Comparison of ENCODE assay signal across 7 cellular contexts in genomic region chr14:49771691-49772090, GRCh38. TPM values are rescaled to one million over a fixed set of nuclear protein-coding genes. Genes with fewer than 3 reads are reported as not detected.
A peak's percentile ranks its signal among the peaks of the same experiment; 100 is the strongest.
DNase-seq lines count a peak whose midpoint lies in the region; ATAC-seq and TF ChIP-seq lines count a peak whose summit lies in the region.
"Not testable (repeated sequence)": the region's sequence is repeated elsewhere in the genome, so short reads cannot be mapped to it uniquely, and the experiment has no call there.

No MANE protein-coding gene starts in this region.

- CTCF ChIA-PET in CD4-positive, alpha-beta T cell (lab: Charles Lee), result interaction anchor here (0.6 to 1.3 kb wide), 5 partner anchors 8 to 341 kb away, joined by 3 to 6 read pairs (median 3); partner anchors contain the start of gene DNAAF2
- CTCF ChIA-PET in T-cell (lab: Charles Lee), result interaction anchor here (0.5 to 4.8 kb wide), 4 partner anchors 20 to 137 kb away, joined by 3 to 49 read pairs (median 4); partner anchors contain the start of gene DNAAF2 (in 1 of the 2)

- H3K36me3 ChIP-seq in DOHH2 (ENCODE audit: control insufficient read depth, low read length) (peaks cover 38% of the 10 kb centered on the region), right lobe of liver (peaks cover 0 to 27% (median 15%) of the 10 kb centered on the region in 4 donors)

- not testable (repeated sequence) for ATAC-seq in CD4-positive, alpha-beta T cell (ENCODE audit: poor library complexity); T-cell (replicated peaks in 1 of 4); activated T-cell treated with anti-CD3 and anti-CD28 coated beads, Interleukin-2, amount 50 U/mL, for 72 hours (replicated peaks in 1 of 2); right lobe of liver

- peaks cover 23% of the 10 kb centered on the region for H3F3A ChIP-seq in DOHH2 (ENCODE audit: control insufficient read depth, insufficient read depth)

- H3K4me1 Mint-ChIP-seq in CD4-positive, alpha-beta T cell (ENCODE audit: low read depth), result peaks cover 58% of the 10 kb centered on the region
- peaks cover 49 to 51% (median 51%) of the 10 kb centered on the region in 3 donors for H3K4me1 Mint-ChIP-seq in T-cell
- peaks cover 31% of the 10 kb centered on the region for H3K4me1 Mint-ChIP-seq in activated T-cell treated with anti-CD3 and anti-CD28 coated beads, Interleukin-2, amount 50 U/mL, for 72 hours (ENCODE audit: low read depth)
- peaks cover 14% of the 10 kb centered on the region for H3K4me1 Mint-ChIP-seq in endothelial cell (ENCODE audit: unreplicated experiment)
- H3K4me1 Mint-ChIP-seq in neural crest cell, result peaks cover 37% of the 10 kb centered on the region

- peaks cover 33% of the 10 kb centered on the region for H3K79me2 ChIP-seq in DOHH2 (ENCODE audit: control insufficient read depth, low read length)

- POLR2A ChIA-PET in CD4-positive, alpha-beta T cell (lab: Charles Lee), result interaction anchor here (0.7 to 1.9 kb wide), 3 partner anchors 23 to 185 kb away, joined by 3 to 8 read pairs (median 5); partner anchors contain the start of gene RPS29
- POLR2A ChIA-PET in T-cell (lab: Charles Lee), result interaction anchor here (0.6 to 1.6 kb wide), 7 partner anchors 10 to 1058 kb away, joined by 3 to 6 read pairs (median 3); no protein-coding TSS in a partner anchor

- peaks cover 49% of the 10 kb centered on the region for H3K4me1 ChIP-seq in DOHH2 (ENCODE audit: control insufficient read depth, low read length)
- H3K4me1 ChIP-seq in right lobe of liver, result peaks cover 0 to 33% (median 16%) of the 10 kb centered on the region in 4 donors

- not testable (repeated sequence) for H4K20me1 ChIP-seq in DOHH2 (ENCODE audit: control insufficient read depth, insufficient read depth, low read depth, low read length)

- H3K27me3 Mint-ChIP-seq in CD4-positive, alpha-beta T cell; T-cell; activated T-cell treated with anti-CD3 and anti-CD28 coated beads, Interleukin-2, amount 50 U/mL, for 72 hours (ENCODE audit: low read depth); neural crest cell (ENCODE audit: low read depth): not testable (repeated sequence)
- H3K27me3 Mint-ChIP-seq in endothelial cell (ENCODE audit: unreplicated experiment), result peaks cover 10% of the 10 kb centered on the region

- H3K27ac Mint-ChIP-seq in CD4-positive, alpha-beta T cell, result peak overlapping the region; percentile 99
- H3K27ac Mint-ChIP-seq in T-cell, result peak overlapping the region; percentile 32 to 62
- H3K27ac Mint-ChIP-seq in activated T-cell treated with anti-CD3 and anti-CD28 coated beads, Interleukin-2, amount 50 U/mL, for 72 hours, result peak overlapping the region; percentile 7
- H3K27ac Mint-ChIP-seq in endothelial cell (ENCODE audit: unreplicated experiment); neural crest cell (ENCODE audit: unreplicated experiment): not testable (repeated sequence)

- H3K36me3 Mint-ChIP-seq in CD4-positive, alpha-beta T cell (ENCODE audit: low read depth), result peaks cover 67% of the 10 kb centered on the region
- H3K36me3 Mint-ChIP-seq in T-cell (peaks cover 23% of the 10 kb centered on the region), endothelial cell (ENCODE audit: low read depth, unreplicated experiment) (peaks cover 11% of the 10 kb centered on the region)
- H3K36me3 Mint-ChIP-seq in activated T-cell treated with anti-CD3 and anti-CD28 coated beads, Interleukin-2, amount 50 U/mL, for 72 hours (ENCODE audit: insufficient read depth in 2 of 2); neural crest cell (ENCODE audit: low read depth): not testable (repeated sequence)

- TF ChIP-seq CTCF in CD4-positive, alpha-beta T cell (IDR thresholded peaks at IDR 0.05); DOHH2 (IDR thresholded peaks at IDR 0.05; ENCODE audit: low read depth, low read length, poor library complexity, severe bottlenecking); endothelial cell (IDR thresholded peaks at IDR 0.05; ENCODE audit: unreplicated experiment); right lobe of liver (IDR thresholded peaks at IDR 0.05); neural crest cell (conservative IDR thresholded peaks at IDR 0.05): not testable (repeated sequence)

- not testable (repeated sequence) for TF ChIP-seq POLR2A in right lobe of liver (IDR thresholded peaks at IDR 0.05)

- H3K27ac ChIP-seq in CD4-positive, alpha-beta T cell (ENCODE audit: low read depth, low read length); DOHH2 (ENCODE audit: low read depth, low read length): not testable (repeated sequence)
- H3K27ac ChIP-seq in right lobe of liver, result peak overlapping the region in 2 of 3 donors; percentile 99

- DNase-seq in CD4-positive, alpha-beta T cell; T-cell; activated T-cell treated with anti-CD3 and anti-CD28 coated beads, Interleukin-2, amount 50 U/mL, for 72 hours; endothelial cell (ENCODE audit: low spot score); right lobe of liver; neural crest cell (ENCODE audit: low read depth, low spot score): not testable (repeated sequence)

- H3K4me2 ChIP-seq in DOHH2 (ENCODE audit: low read length), result peak overlapping the region; percentile 54

- H3K27me3 ChIP-seq in CD4-positive, alpha-beta T cell (ENCODE audit: control insufficient read depth, insufficient read depth, low read length); DOHH2 (ENCODE audit: control insufficient read depth, low read length); right lobe of liver: not testable (repeated sequence)

- H3K4me3 ChIP-seq in DOHH2 (ENCODE audit: low read length), result not testable (repeated sequence)
- peak overlapping the region in 2 of 3 donors; percentile 91 to 97 for H3K4me3 ChIP-seq in right lobe of liver

- not testable (repeated sequence) for H3K9me3 Mint-ChIP-seq in CD4-positive, alpha-beta T cell; T-cell; activated T-cell treated with anti-CD3 and anti-CD28 coated beads, Interleukin-2, amount 50 U/mL, for 72 hours; endothelial cell (ENCODE audit: unreplicated experiment); neural crest cell

- H3K9me3 ChIP-seq in CD4-positive, alpha-beta T cell (ENCODE audit: control insufficient read depth, low read length); DOHH2 (ENCODE audit: control insufficient read depth, insufficient read depth, low read length); right lobe of liver: not testable (repeated sequence)

- WGBS in right lobe of liver (ENCODE audit: insufficient coverage, low coverage, low lambda C conversion rate, missing lambda C conversion rate), result 33% methylated on average over 10 of the region's 10 CpGs

- H3K4me3 Mint-ChIP-seq in CD4-positive, alpha-beta T cell; T-cell; activated T-cell treated with anti-CD3 and anti-CD28 coated beads, Interleukin-2, amount 50 U/mL, for 72 hours: not testable (repeated sequence)
- H3K4me3 Mint-ChIP-seq in endothelial cell (ENCODE audit: unreplicated experiment) (peak overlapping the region; percentile 80), neural crest cell (peak overlapping the region; percentile 43)

- not testable (repeated sequence) for H3K9me2 ChIP-seq in DOHH2 (replicated peaks; ENCODE audit: control insufficient read depth, low read length)

- intact Hi-C loops in CD4-positive, alpha-beta T cell (cut with DNase I, micrococcal nuclease), result loop anchor here in 1 of 2 experiments (5.0 kb wide), 1 partner anchor 346 kb away; the partner anchor contains the start of gene VCPKMT
- intact Hi-C loops in right lobe of liver (cut with DNase I), result not testable (repeated sequence)

RNA-seq across cellular contexts. Expression of gene KLHDC2, which starts 3.7 kb away (rescaled TPM):
- 100 to 1,000 TPM; 142 to 143 TPM for total RNA-seq in CD4-positive, alpha-beta T cell
- 100 to 1,000 TPM in 1 of 5 donors, 10 to 100 TPM in 4; 69.0 to 115 (median 69.2) TPM for total RNA-seq in T-cell
- 10 to 100 TPM; 43.1 to 48.7 TPM for total RNA-seq in activated T-cell treated with anti-CD3 and anti-CD28 coated beads, Interleukin-2, amount 50 U/mL, for 72 hours
- total RNA-seq in endothelial cell (ENCODE audit: unreplicated experiment), result 39.7 TPM
- 10 to 100 TPM; 34.0 to 69.6 (median 49.7) TPM for total RNA-seq in right lobe of liver
- 36.1 and 36.4 TPM in 2 replicates for total RNA-seq in neural crest cell
